24 cellular contexts compared by ENCODE assay signal in genomic region chr12:64603183-64603841, GRCh38.
"Had no signal": no experiment of that assay in that cellular context is flagged by ENCODE, and none has a peak within 500 bp of the region (broad histone marks: within the 10 kb centered on the region; RNA-seq: fewer than 3 reads in every experiment).

No MANE protein-coding gene starts in this region.

- H3K27me3 Mint-ChIP-seq: dendritic cell treated with granulocyte-macrophage colony-stimulating factor and Interleukin-4, amounts not matched to agents 40 ng/mL and 50 ng/mL, for 4 days; T-cell had no signal

- H3K4me3 ChIP-seq: heart right ventricle, lung, ovary, psoas muscle, right atrium auricular region, thyroid gland had no signal

- H3K9me3 ChIP-seq: heart right ventricle, ovary, psoas muscle, right atrium auricular region, thyroid gland had no signal

- H3K9me3 Mint-ChIP-seq: activated naive CD4-positive, alpha-beta T cell treated with anti-CD3 and anti-CD28 coated beads for 36 hours; activated T-cell treated with anti-CD3 and anti-CD28 coated beads, Interleukin-2, amount 50 U/mL, for 4 hours; activated T-helper 2 cell treated with anti-CD3 and anti-CD28 coated beads, Interferon-gamma antibody, Interleukin-2, Interleukin-4, amounts not matched to agents 10 μg/mL and 5 μg/mL and 100 μg/mL, durations not matched to agents 14 hours and 24 hours and 36 hours; dendritic cell treated with granulocyte-macrophage colony-stimulating factor and Interleukin-4, amounts not matched to agents 40 ng/mL and 50 ng/mL, for 4 days; naive thymus-derived CD4-positive, alpha-beta T cell; neural crest cell; T-cell; T-helper 2 cell treated with Interferon-gamma antibody and Interleukin-4, amounts not matched to agents 5 μg/mL and 100 μg/mL, for 36 hours had no signal

- H3K36me3 ChIP-seq: heart right ventricle, ovary, right atrium auricular region, thyroid gland had no signal

- H3K36me3 Mint-ChIP-seq: brain; naive thymus-derived CD4-positive, alpha-beta T cell; T-cell had no signal

- ATAC-seq: activated T-cell treated with anti-CD3 and anti-CD28 coated beads, Interleukin-2, amount 50 U/mL, for 4 hours; heart right ventricle; naive thymus-derived CD4-positive, alpha-beta T cell; psoas muscle; stimulated activated naive CD8-positive, alpha-beta T cell treated with anti-CD3 and anti-CD28 coated beads, Interleukin-15, Interleukin-2, amounts not matched to agents 100 U/mL and 50 U/mL, for 24 hours; T-cell had no signal

- DNase-seq: activated CD4-positive, alpha-beta T cell treated with anti-CD3 and anti-CD28 coated beads for 1 hour; activated CD4-positive, alpha-beta T cell treated with anti-CD3 and anti-CD28 coated beads, Interleukin-2, amount 50 U/mL, for 1 hour; activated naive CD4-positive, alpha-beta T cell treated with anti-CD3 and anti-CD28 coated beads for 36 hours; activated T-cell treated with anti-CD3 and anti-CD28 coated beads, Interleukin-2, amount 50 U/mL, for 4 hours; caudate nucleus; effector CD4-positive, alpha-beta T cell; heart right ventricle; naive thymus-derived CD4-positive, alpha-beta T cell; ovary; psoas muscle; stimulated activated CD4-positive, alpha-beta T cell treated with anti-CD3 and anti-CD28 coated beads, Interleukin-12 subunit alpha, Interleukin-12 subunit beta, amount 100 ng/mL, for 4 hours; stimulated activated CD4-positive, alpha-beta T cell treated with anti-CD3 and anti-CD28 coated beads, Interleukin-4, amount 100 ng/mL, for 4 hours; stimulated activated naive CD8-positive, alpha-beta T cell treated with anti-CD3 and anti-CD28 coated beads, Interleukin-15, Interleukin-2, amounts not matched to agents 100 U/mL and 50 U/mL, for 24 hours; T-cell; thyroid gland had no signal

- H3K27ac ChIP-seq: heart right ventricle, ovary, psoas muscle, right atrium auricular region, thyroid gland had no signal

- H3K4me3 Mint-ChIP-seq: activated naive CD4-positive, alpha-beta T cell treated with anti-CD3 and anti-CD28 coated beads for 36 hours; activated T-cell treated with anti-CD3 and anti-CD28 coated beads, Interleukin-2, amount 50 U/mL, for 4 hours; brain; dendritic cell treated with granulocyte-macrophage colony-stimulating factor and Interleukin-4, amounts not matched to agents 40 ng/mL and 50 ng/mL, for 4 days; naive thymus-derived CD4-positive, alpha-beta T cell; neural crest cell; T-cell; T-helper 2 cell treated with Interferon-gamma antibody and Interleukin-4, amounts not matched to agents 5 μg/mL and 100 μg/mL, for 36 hours had no signal

- H3K27ac Mint-ChIP-seq: activated naive CD4-positive, alpha-beta T cell treated with anti-CD3 and anti-CD28 coated beads for 36 hours; activated T-helper 2 cell treated with anti-CD3 and anti-CD28 coated beads, Interferon-gamma antibody, Interleukin-2, Interleukin-4, amounts not matched to agents 10 μg/mL and 5 μg/mL and 100 μg/mL, durations not matched to agents 14 hours and 24 hours and 36 hours; dendritic cell treated with granulocyte-macrophage colony-stimulating factor and Interleukin-4, amounts not matched to agents 40 ng/mL and 50 ng/mL, for 4 days; T-cell; T-helper 2 cell treated with Interferon-gamma antibody and Interleukin-4, amounts not matched to agents 5 μg/mL and 100 μg/mL, for 36 hours had no signal

- H3K27me3 ChIP-seq: heart right ventricle, ovary, right atrium auricular region, thyroid gland had no signal

- FAIRE-seq: endometrium, keratinocyte had no signal

- H3K4me1 ChIP-seq: psoas muscle, right atrium auricular region, thyroid gland had no signal
